In genomic region chr14:100546051-100546443, GRCh38 we compare ENCODE assay signal across 1 cellular context.
A peak's percentile ranks its signal among the peaks of the same experiment; 100 is the strongest.
TF ChIP-seq lines count a peak whose summit lies in the region.

No MANE protein-coding gene starts in this region.

TF ChIP-seq in K562, 482 proteins besides CTCF, POLR2A, EP300 and RAD21 (continued from another document):
- TF ChIP-seq DEAF1 (CRISPR knock-in tag; IDR thresholded peaks at IDR 0.05), result no peak
- TF ChIP-seq RHOXF2B (CRISPR knock-in tag; conservative IDR thresholded peaks at IDR 0.05), result no peak
- no peak for TF ChIP-seq ZNF699 (CRISPR knock-in tag; IDR thresholded peaks at IDR 0.05; ENCODE audit: insufficient replicate concordance)
- TF ChIP-seq SMARCA5 (IDR thresholded peaks at IDR 0.05), result no peak
- peak; percentile 9; the same call in 1 of the 2 replicates for TF ChIP-seq ZFX (CRISPR knock-in tag; IDR thresholded peaks at IDR 0.05)
- no peak for TF ChIP-seq BACH1 (tag; IDR thresholded peaks at IDR 0.05)
- TF ChIP-seq ZBTB43 (CRISPR knock-in tag; IDR thresholded peaks at IDR 0.05), result no peak
- peak; percentile 57; the same call in 1 of the 2 replicates for TF ChIP-seq PHF8 (IDR thresholded peaks at IDR 0.05; ENCODE audit: borderline replicate concordance, low read length)
- no peak for TF ChIP-seq ZNF766 (CRISPR knock-in tag; conservative IDR thresholded peaks at IDR 0.05)
- no peak for TF ChIP-seq PHF21A (IDR thresholded peaks at IDR 0.05; ENCODE audit: borderline replicate concordance, low read depth)
- TF ChIP-seq CTCFL (IDR thresholded peaks at IDR 0.05; ENCODE audit: borderline replicate concordance, insufficient read depth, low read depth, low read length, poor library complexity, severe bottlenecking), result no peak
- TF ChIP-seq CC2D1A (IDR thresholded peaks at IDR 0.05), result no peak
- TF ChIP-seq OTX1 (CRISPR knock-in tag; IDR thresholded peaks at IDR 0.05), result no peak
- TF ChIP-seq ZNF668 (CRISPR knock-in tag; IDR thresholded peaks at IDR 0.05), result no peak
- TF ChIP-seq ZSCAN32 (CRISPR knock-in tag; IDR thresholded peaks at IDR 0.05), result no peak
- no peak for TF ChIP-seq ZNF644 (tag; IDR thresholded peaks at IDR 0.05; ENCODE audit: low read depth)
- no peak for TF ChIP-seq TEAD1 (CRISPR knock-in tag; IDR thresholded peaks at IDR 0.05)
- no peak for TF ChIP-seq ID3 (CRISPR knock-in tag; IDR thresholded peaks at IDR 0.05)
- TF ChIP-seq ID3 (tag; IDR thresholded peaks at IDR 0.05), result no peak
- no peak for TF ChIP-seq ZNF77 (CRISPR knock-in tag; IDR thresholded peaks at IDR 0.05)
- TF ChIP-seq ZNF263 (CRISPR knock-in tag; IDR thresholded peaks at IDR 0.05; ENCODE audit: borderline replicate concordance), result peak; percentile 62; the same call in 1 of the 2 replicates
- no peak for TF ChIP-seq MIER1 (IDR thresholded peaks at IDR 0.05; ENCODE audit: low read depth)
- TF ChIP-seq RBM15 (IDR thresholded peaks at IDR 0.05; ENCODE audit: insufficient read depth, low read length), result no peak
TF ChIP-seq in K562: peak in this region for 4.
